Comparison of ENCODE assay signal across 8 cellular contexts in genomic region chr11:83156150-83156995, GRCh38. TPM values are rescaled to one million over a fixed set of nuclear protein-coding genes. Genes with fewer than 3 reads are reported as not detected.
DNase-seq lines count a peak whose midpoint lies in the region; ATAC-seq, FAIRE-seq and TF ChIP-seq lines count a peak whose summit lies in the region.

No MANE protein-coding gene starts in this region.

- TF ChIP-seq CTCF in choroid plexus epithelial cell (conservative IDR thresholded peaks at IDR 0.05; ENCODE audit: low read depth, low read length) (no peak), kidney (IDR thresholded peaks at IDR 0.05; ENCODE audit: borderline replicate concordance, extremely low read depth, insufficient read depth) (no peak)

- intact Hi-C loops in kidney (cut with DNase I): no loop called here

- peak; percentile 98 for DNase-seq in AG20443 (ENCODE audit: low spot score)
- peak; percentile 100 for DNase-seq in NCI-H345 (lab: John Stamatoyannopoulos, UW)
- DNase-seq in activated CD4-positive, CD25-positive, alpha-beta regulatory T cell (lab: John Stamatoyannopoulos, UW): peak; percentile 97 to 100 (median 98)
- DNase-seq in choroid plexus epithelial cell (ENCODE audit: low read depth): peak; percentile 100
- DNase-seq in kidney: peak; percentile 100
- DNase-seq in stimulated activated CD4-positive, alpha-beta T cell treated with anti-CD3 and anti-CD28 coated beads, Interleukin-1b, Interleukin-23, amount 100 ng/mL, for 24 hours (ENCODE audit: low read depth in 4 of 4, low spot score in 1 of 4): peak in 3 of 4 experiments; percentile 90 to 96 (median 94)

- H3K4me3 ChIP-seq in choroid plexus epithelial cell (ENCODE audit: low read depth, low read length) (peak overlapping the region; percentile 76), kidney (ENCODE audit: low read length in 2 of 2) (peak overlapping the region; percentile 68 to 70)

- ATAC-seq in GM19023 (IDR thresholded peaks at IDR 0.05; ENCODE audit: unreplicated experiment) (peak; percentile 94), HG03280 (IDR thresholded peaks at IDR 0.05; ENCODE audit: unreplicated experiment) (peak; percentile 96)

- peak overlapping the region; percentile 55 to 75 for H3K9ac ChIP-seq in kidney (ENCODE audit: low read length in 2 of 2)

- H3K27ac ChIP-seq in kidney (ENCODE audit: low read depth in 2 of 2, low read length in 2 of 2): peak overlapping the region; percentile 69 to 85

- FAIRE-seq in kidney (lab: Jason Lieb, UNC): peak; percentile 99

- no peaks in the 10 kb centered on the region for H3K9me3 ChIP-seq in kidney (ENCODE audit: control insufficient read depth in 1 of 2, low read length in 2 of 2)

- H3K36me3 ChIP-seq in kidney (ENCODE audit: control insufficient read depth in 1 of 2, insufficient read depth in 2 of 2, low read length in 2 of 2): no peaks in the 10 kb centered on the region

- H3K4me1 ChIP-seq in kidney (ENCODE audit: control insufficient read depth in 1 of 2, insufficient read depth in 1 of 2, low read depth in 1 of 2, low read length in 2 of 2): peaks cover 0 to 8% of the 10 kb centered on the region in 2 donors

RNA-seq across cellular contexts. Expression of gene PCF11, which starts 0.6 kb away (rescaled TPM):
- 61.2 TPM for total RNA-seq in kidney
- 19.3 TPM for polyA plus RNA-seq in kidney (ENCODE audit: insufficient read depth, low read depth, low replicate concordance)

RNA-seq across cellular contexts. Expression of gene ANKRD42, which starts 37.1 kb away (rescaled TPM):
- 22.5 TPM for total RNA-seq in kidney
- 12.1 TPM for polyA plus RNA-seq in kidney (ENCODE audit: insufficient read depth, low read depth, low replicate concordance)

Comparison
In these comparisons a context has a peak if more than half of its experiments do, and no peak if none do; other contexts are left out.
1. Peak in every context shown above with its lines: DNase-seq, ATAC-seq, H3K4me3 ChIP-seq and H3K27ac ChIP-seq.